ENCODE assay signal across 8 cellular contexts in the genomic region with DNA sequence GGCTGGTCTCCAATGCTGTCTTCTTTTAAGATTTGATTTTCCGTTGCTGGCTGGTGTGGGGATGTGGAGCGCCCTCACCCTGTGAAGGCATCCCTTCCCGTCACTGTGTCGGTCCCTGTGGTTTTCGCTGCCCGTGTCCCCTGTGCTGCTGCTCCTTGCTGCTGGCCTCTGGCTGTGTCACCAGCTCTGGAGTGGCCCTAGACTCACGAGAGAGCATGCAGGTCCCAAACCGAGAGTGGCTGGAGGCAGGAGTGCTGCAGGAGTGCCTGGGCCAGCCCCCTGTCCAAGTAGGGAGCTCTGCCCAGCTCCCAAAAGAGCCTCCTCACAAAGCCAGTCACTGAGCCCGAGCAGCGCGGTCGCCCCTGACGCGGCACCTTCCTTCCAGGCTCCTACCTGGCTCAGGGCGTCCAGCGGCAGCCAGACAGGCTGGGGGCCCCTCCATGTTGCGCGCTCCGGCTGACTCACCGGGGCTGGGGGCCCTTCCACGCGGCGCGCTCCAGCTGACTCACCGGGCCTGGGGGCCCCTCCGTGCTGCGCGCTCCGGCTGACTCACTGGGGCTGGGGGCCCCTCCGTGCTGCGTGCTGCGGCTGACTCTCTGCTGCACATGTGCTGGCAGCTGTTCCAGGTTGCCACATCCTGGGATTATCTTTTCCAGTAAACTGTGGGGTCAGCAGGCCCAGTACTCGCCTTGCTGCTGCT.
DNase-seq lines count a peak whose midpoint lies in the region; ATAC-seq lines count a peak whose summit lies in the region.

No MANE protein-coding gene starts in this region.

- DNase-seq in GM04504 (ENCODE audit: low read depth), result peak; percentile 96
- DNase-seq in RKO (ENCODE audit: low spot score), result peak; percentile 84
- DNase-seq in fibroblast of the conjunctiva (ENCODE audit: low read depth), result peak; percentile 93
- peak; percentile 70 for DNase-seq in renal cortical epithelial cell (ENCODE audit: low read depth)
- no peak for DNase-seq in ACHN
- DNase-seq in germinal center (ENCODE audit: low spot score), result no peak
- DNase-seq in left lobe of liver (ENCODE audit: low spot score), result no peak
- no peak for DNase-seq in NCI-H1436 treated with DMSO at 0.1 percent for 48 hours (lab: John Stamatoyannopoulos, UW)

- no peak for ATAC-seq in left lobe of liver

- in situ Hi-C loops in ACHN (cut with HindIII; ENCODE audit: low pct_ligation_motif_present, low pct_unique_long_range_greater_than_20kb, low sequenced_read_pairs), result no loop called here

Comparison
In these comparisons a context has a peak if more than half of its experiments do, and no peak if none do; other contexts are left out.
1. DNase-seq: peak in GM04504 (single experiment), RKO (single experiment), fibroblast of the conjunctiva (single experiment) and renal cortical epithelial cell (single experiment); none in ACHN (single experiment), germinal center (single experiment), left lobe of liver (single experiment) and NCI-H1436 treated with DMSO at 0.1 percent for 48 hours (single experiment).